16 cellular contexts compared by ENCODE assay signal in genomic region chr12:65430571-65431306, GRCh38.
DNase-seq lines count a peak whose midpoint lies in the region; TF ChIP-seq lines count a peak whose summit lies in the region.
"Had no signal": no experiment of that assay in that cellular context is flagged by ENCODE, and none has a peak within 500 bp of the region (broad histone marks: within the 10 kb centered on the region; RNA-seq: fewer than 3 reads in every experiment).

No MANE protein-coding gene starts in this region.

- peak; percentile 82 for DNase-seq in A673 (ENCODE audit: low spot score)
- peak; percentile 92 for DNase-seq in HS-5 (ENCODE audit: low read depth)
- DNase-seq in astrocyte of the cerebellum (ENCODE audit: low read depth), result peak; percentile 62
- DNase-seq in hepatic stellate cell (ENCODE audit: low spot score), result peak; percentile 8
- DNase-seq in germinal center (ENCODE audit: low spot score), result no peak
- no peak for DNase-seq in amygdala (lab: John Stamatoyannopoulos, UW)
- DNase-seq in SKM-1 (lab: John Stamatoyannopoulos, UW; ENCODE audit: unreplicated experiment), result no peak
- no peak for DNase-seq in NCI-H1694 treated with DMSO at 0.1 percent for 48 hours (lab: John Stamatoyannopoulos, UW)
- DNase-seq: activated naive CD8-positive, alpha-beta T cell treated with anti-CD3 and anti-CD28 coated beads, Interleukin-2, amount 10 ng/mL, durations not matched to agents 7 days and 5 days; effector memory CD8-positive, alpha-beta T cell; GOT3; immature natural killer cell; MM.1S; NCI-H526 treated with DMSO at 0.1 percent for 48 hours; T-cell had no signal

- CTCF ChIA-PET in A673 (lab: Charles Lee), result no interaction called here

- in situ Hi-C loops in astrocyte of the cerebellum (cut with HindIII; ENCODE audit: low sequenced_read_pairs), result no loop called here

- H3K4me1 ChIP-seq in A673 (ENCODE audit: insufficient read depth, low read length, poor library complexity, severe bottlenecking), result peaks cover 37% of the 10 kb centered on the region
- H3K4me1 ChIP-seq: neural progenitor cell had no signal

- H3K4me3 ChIP-seq in A673 (ENCODE audit: low read depth, low read length, poor library complexity, severe bottlenecking), result no peak overlapping the region
- no peak overlapping the region for H3K4me3 ChIP-seq in astrocyte of the cerebellum (ENCODE audit: low read depth, low read length)
- H3K4me3 ChIP-seq: neural progenitor cell had no signal

- POLR2A ChIA-PET in A673 (lab: Charles Lee; ENCODE audit: low non-redundant PET), result no interaction called here

- peak overlapping the region; percentile 60 for H3K27ac ChIP-seq in A673 (ENCODE audit: low read depth, low read length, poor library complexity, severe bottlenecking)
- H3K27ac ChIP-seq: neural progenitor cell had no signal

- no peaks in the 10 kb centered on the region for H3K27me3 ChIP-seq in A673 (replicated peaks; ENCODE audit: insufficient read depth, low read depth, low read length, poor library complexity)
- H3K27me3 ChIP-seq: neural progenitor cell had no signal

- intact Hi-C loops in A673 (cut with micrococcal nuclease; ENCODE audit: unreplicated experiment), result no loop called here

- BruUV-seq in A673 (replicated peaks; lab: Mats Ljungman, UMichigan), result no TSS peak

- no peak for TF ChIP-seq CTCF in A673 (conservative IDR thresholded peaks at IDR 0.05; ENCODE audit: low read depth, low read length)
- TF ChIP-seq CTCF in astrocyte of the cerebellum (IDR thresholded peaks at IDR 0.05; ENCODE audit: low read depth, low read length, missing control alignments), result no peak

- no peaks in the 10 kb centered on the region for H3K9me3 ChIP-seq in A673 (ENCODE audit: low read depth, low read length, poor library complexity, severe bottlenecking)

- H3K36me3 ChIP-seq in A673 (ENCODE audit: insufficient read depth, low read length, poor library complexity, severe bottlenecking), result no peaks in the 10 kb centered on the region
- H3K36me3 ChIP-seq: neural progenitor cell had no signal

Comparison
In these comparisons a context has a peak if more than half of its experiments do, and no peak if none do; other contexts are left out.
1. DNase-seq: peak in A673 (single experiment), HS-5 (single experiment), astrocyte of the cerebellum (single experiment) and hepatic stellate cell (single experiment); none in germinal center (single experiment), amygdala (0 of 56), SKM-1 (single experiment) and NCI-H1694 treated with DMSO at 0.1 percent for 48 hours (single experiment).